In the genomic region with DNA sequence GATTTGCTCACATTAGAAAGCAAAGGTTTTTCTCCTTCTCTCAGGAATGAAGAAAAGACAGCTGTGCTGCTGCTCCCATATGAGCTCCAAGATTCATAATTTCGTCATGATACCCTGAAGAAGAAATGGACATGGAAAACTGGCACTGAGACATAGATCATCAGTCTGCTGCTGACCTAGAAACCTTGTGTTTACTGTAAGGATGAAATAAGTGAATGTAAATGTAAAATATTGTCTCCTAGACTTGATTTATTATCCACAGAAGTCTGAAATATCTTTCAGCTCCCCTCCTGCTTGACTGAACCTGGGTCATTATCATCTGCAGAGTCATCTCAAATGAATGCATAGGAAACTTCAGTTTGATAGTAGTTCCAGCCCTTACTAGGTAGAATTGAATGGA, we compare ENCODE assay signal across 18 cellular contexts.
"Had no signal": no experiment of that assay in that cellular context is flagged by ENCODE, and none has a peak within 500 bp of the region (broad histone marks: within the 10 kb centered on the region; RNA-seq: fewer than 3 reads in every experiment).

No MANE protein-coding gene starts in this region.

- DNase-seq: cerebellar nuclear complex; colonic mucosa; dermis blood vessel endothelial cell; heart left ventricle; hippocampal formation; naive B cell; nucleus accumbens; ovary; sigmoid colon; stimulated activated CD4-positive, alpha-beta T cell treated with anti-CD3 and anti-CD28 coated beads, Interleukin-12 subunit alpha, Interleukin-12 subunit beta, amount 100 ng/mL, for 4 hours; stimulated activated CD4-positive, alpha-beta T cell treated with anti-CD3 and anti-CD28 coated beads, Interleukin-2, amount 100 ng/mL, for 48 hours; stimulated activated naive CD4-positive, alpha-beta T cell treated with Interleukin-2 at 50 U/mL for 16 hours; tibial artery; upper lobe of right lung had no signal

- H3K27ac Mint-ChIP-seq: mesothelial cell of epicardium, naive B cell had no signal

- H3K4me1 ChIP-seq: colonic mucosa, heart left ventricle, right atrium auricular region, sigmoid colon, tibial artery, upper lobe of right lung had no signal

- H3K4me3 Mint-ChIP-seq: mesothelial cell of epicardium, naive B cell had no signal

- ATAC-seq: heart left ventricle, left lobe of liver, upper lobe of right lung had no signal

- H3K4me3 ChIP-seq: colonic mucosa, heart left ventricle, ovary, right atrium auricular region, sigmoid colon, skin epidermis, tibial artery, upper lobe of right lung had no signal

- H3K9me3 ChIP-seq: colonic mucosa, heart left ventricle, ovary, right atrium auricular region, sigmoid colon, tibial artery, upper lobe of right lung had no signal

- H3K36me3 ChIP-seq: colonic mucosa, heart left ventricle, ovary, right atrium auricular region, sigmoid colon, tibial artery, upper lobe of right lung had no signal

- H3K36me3 Mint-ChIP-seq: mesothelial cell of epicardium, naive B cell had no signal

- H3K4me1 Mint-ChIP-seq: naive B cell had no signal

- H3K27ac ChIP-seq: colonic mucosa, heart left ventricle, ovary, right atrium auricular region, sigmoid colon, skin epidermis, tibial artery, upper lobe of right lung had no signal

- H3K27me3 ChIP-seq: colonic mucosa, heart left ventricle, ovary, right atrium auricular region, sigmoid colon, tibial artery, upper lobe of right lung had no signal
